ENCODE assay signal across 8 cellular contexts in genomic region chr2:202871161-202872141, GRCh38. TPM values are rescaled to one million over a fixed set of nuclear protein-coding genes. Genes with fewer than 3 reads are reported as not detected.
A peak's percentile ranks its signal among the peaks of the same experiment; 100 is the strongest.
DNase-seq lines count a peak whose midpoint lies in the region; ATAC-seq and TF ChIP-seq lines count a peak whose summit lies in the region.

Gene ICA1L (minus strand): TSS chr2:202871766. CDS start chr2:202829009, 42,757 bp downstream.

- peak within 1 kb of the TSS in 1 of 2 donors; percentile 41 for H3K27ac ChIP-seq in liver (ENCODE audit: low read depth in 1 of 2, low read length in 2 of 2)

- H3K27me3 Mint-ChIP-seq in dendritic cell treated with granulocyte-macrophage colony-stimulating factor and Interleukin-4, amounts not matched to agents 40 ng/mL and 50 ng/mL, for 4 days = peaks cover 8% of the 10 kb centered on the region

- H3K4me1 Mint-ChIP-seq in dendritic cell treated with granulocyte-macrophage colony-stimulating factor and Interleukin-4, amounts not matched to agents 40 ng/mL and 50 ng/mL, for 4 days (ENCODE audit: low read depth) = peaks cover 9% of the 10 kb centered on the region

- peak within 1 kb of the TSS in 1 of 2 donors; percentile 9 for H3K9ac ChIP-seq in liver (ENCODE audit: low read depth in 1 of 2, low read length in 2 of 2)

- no peak for TF ChIP-seq CTCF in liver (IDR thresholded peaks at IDR 0.05; ENCODE audit: low read depth, low read length, missing input control)

- DNase-seq in AML-193 (lab: John Stamatoyannopoulos, UW) (peak; percentile 46 to 49), NCI-H510A treated with DMSO at 0.1 percent for 48 hours (lab: John Stamatoyannopoulos, UW) (peak; percentile 66)
- DNase-seq in activated CD4-positive, alpha-beta T cell treated with anti-CD3 and anti-CD28 coated beads, Interleukin-2, amount 50 U/mL, for 24 hours (ENCODE audit: low read depth in 1 of 2, low spot score in 1 of 2) = peak; percentile 21 to 29
- DNase-seq in stimulated activated CD4-positive, alpha-beta T cell treated with anti-CD3 and anti-CD28 coated beads, Interleukin-4, amount 100 ng/mL, for 48 hours (ENCODE audit: low read depth in 2 of 2) = peak; percentile 46 to 47

- peak within 1 kb of the TSS; percentile 77 to 98 (median 87) for H3K4me3 ChIP-seq in liver (ENCODE audit: low read depth in 1 of 3, low read length in 3 of 3)

- peak within 1 kb of the TSS; percentile 66 for H3K27ac Mint-ChIP-seq in dendritic cell treated with granulocyte-macrophage colony-stimulating factor and Interleukin-4, amounts not matched to agents 40 ng/mL and 50 ng/mL, for 4 days

- H3K36me3 ChIP-seq in liver (ENCODE audit: control insufficient read depth in 4 of 4, insufficient read depth in 3 of 4, low read depth in 1 of 4, low read length in 3 of 4) = peaks cover 0 to 2% (median 0%) of the 10 kb centered on the region in 4 donors

- intact Hi-C loops in dendritic cell treated with granulocyte-macrophage colony-stimulating factor and Interleukin-4, amounts not matched to agents 40 ng/mL and 50 ng/mL, for 4 days (cut with micrococcal nuclease) = loop anchor here (1.0 to 5.0 kb wide), 4 partner anchors 23 to 284 kb away; partner anchors contain the start of genes CARF and WDR12

- no peaks in the 10 kb centered on the region for H3K9me3 ChIP-seq in liver (ENCODE audit: control insufficient read depth in 4 of 4, low read length in 3 of 4)

- no peaks in the 10 kb centered on the region for H3K9me3 Mint-ChIP-seq in dendritic cell treated with granulocyte-macrophage colony-stimulating factor and Interleukin-4, amounts not matched to agents 40 ng/mL and 50 ng/mL, for 4 days

- H3K36me3 Mint-ChIP-seq in dendritic cell treated with granulocyte-macrophage colony-stimulating factor and Interleukin-4, amounts not matched to agents 40 ng/mL and 50 ng/mL, for 4 days (ENCODE audit: low read depth) = peaks cover 7% of the 10 kb centered on the region

- ATAC-seq in GM18909 (IDR thresholded peaks at IDR 0.05; ENCODE audit: poor library complexity, unreplicated experiment) (peak; percentile 75), HG03139 (IDR thresholded peaks at IDR 0.05; ENCODE audit: unreplicated experiment) (peak; percentile 69)

- no peaks in the 10 kb centered on the region for H3K27me3 ChIP-seq in liver (ENCODE audit: control insufficient read depth in 4 of 4, insufficient read depth in 4 of 4, low read length in 3 of 4)

- peak within 1 kb of the TSS; percentile 85 for H3K4me3 Mint-ChIP-seq in dendritic cell treated with granulocyte-macrophage colony-stimulating factor and Interleukin-4, amounts not matched to agents 40 ng/mL and 50 ng/mL, for 4 days

- H3K4me1 ChIP-seq in liver (ENCODE audit: control insufficient read depth in 4 of 4, insufficient read depth in 4 of 4, low read length in 3 of 4) = peaks cover 5 to 15% (median 10%) of the 10 kb centered on the region in 4 donors

- TF ChIP-seq RAD21 in liver (IDR thresholded peaks at IDR 0.05) = no peak

- WGBS in liver = under 1% methylated on average over 105 of the region's 105 CpGs

TF ChIP-seq in liver, 16 proteins besides CTCF, POLR2A, EP300 and RAD21:
- TF ChIP-seq ATF3 (IDR thresholded peaks at IDR 0.05) = no peak
- no peak for TF ChIP-seq JUND (IDR thresholded peaks at IDR 0.05)
- no peak for TF ChIP-seq RXRA (IDR thresholded peaks at IDR 0.05)
- TF ChIP-seq YY1 (IDR thresholded peaks at IDR 0.05) = no peak
- TF ChIP-seq FOXA2 (IDR thresholded peaks at IDR 0.05) = no peak
- TF ChIP-seq REST (IDR thresholded peaks at IDR 0.05) = no peak
- no peak for TF ChIP-seq HNF4G (IDR thresholded peaks at IDR 0.05)
- no peak for TF ChIP-seq GABPA (IDR thresholded peaks at IDR 0.05 in 1 of 2, conservative IDR thresholded peaks at IDR 0.05 in 1 of 2)
- TF ChIP-seq SP1 (IDR thresholded peaks at IDR 0.05) = no peak
- no peak for TF ChIP-seq TAF1 (conservative IDR thresholded peaks at IDR 0.05)
- no peak for TF ChIP-seq FOXA1 (IDR thresholded peaks at IDR 0.05)
- no peak for TF ChIP-seq NR2F2 (IDR thresholded peaks at IDR 0.05)
- no peak for TF ChIP-seq EGR1 (IDR thresholded peaks at IDR 0.05; ENCODE audit: low read depth in 2 of 2)
- TF ChIP-seq ZBTB33 (IDR thresholded peaks at IDR 0.05) = no peak
- no peak for TF ChIP-seq MAX (IDR thresholded peaks at IDR 0.05)
- TF ChIP-seq HNF4A (conservative IDR thresholded peaks at IDR 0.05) = no peak

RNA-seq across cellular contexts. Expression of gene ICA1L, which starts in this region (rescaled TPM):
- total RNA-seq in liver = 1 to 10 TPM in 1 of 2 donors, under 1 TPM in 1; 0.92 to 1.7 TPM
- polyA plus RNA-seq in liver = under 1 TPM; 0.15 to 0.65 TPM
